In the genomic region with DNA sequence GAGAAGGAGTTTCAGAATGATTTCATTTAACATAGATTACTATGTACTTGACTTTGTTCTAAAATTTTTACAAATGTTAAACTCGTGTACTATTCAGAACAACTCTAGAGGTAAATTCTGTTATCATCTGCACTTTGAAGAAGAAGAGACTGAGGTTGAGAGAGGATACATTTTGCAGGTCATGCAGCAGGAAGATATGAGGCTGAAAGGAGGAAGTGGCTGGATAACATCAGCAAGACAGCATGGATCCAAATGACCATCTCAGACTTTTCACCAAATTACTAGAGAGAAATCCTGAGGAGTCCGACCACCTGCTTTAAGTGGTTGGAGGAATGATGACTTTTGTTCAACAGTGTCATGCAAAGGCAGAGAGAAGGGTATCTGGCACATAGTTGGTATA, we compare ENCODE assay signal across 29 cellular contexts.
"Had no signal": no experiment of that assay in that cellular context is flagged by ENCODE, and none has a peak within 500 bp of the region (broad histone marks: within the 10 kb centered on the region; RNA-seq: fewer than 3 reads in every experiment).

No MANE protein-coding gene starts in this region.

- H3K9me3 ChIP-seq: left lung, lower lobe of right lung, pancreas, prostate gland, stomach, testis, thyroid gland, transverse colon, upper lobe of left lung had no signal

- H3K4me1 ChIP-seq: left lung, pancreas, prostate gland, thyroid gland had no signal

- FAIRE-seq: islet of Langerhans, kidney, pancreas, urothelium cell line had no signal

- H3K36me3 ChIP-seq: left lung, lower lobe of right lung, pancreas, prostate gland, stomach, thyroid gland, transverse colon, upper lobe of left lung had no signal

- H3K27me3 ChIP-seq: testis, thyroid gland, upper lobe of left lung had no signal

- ATAC-seq: left colon; left lung; lower lobe of right lung; naive thymus-derived CD8-positive, alpha-beta T cell; pancreas; right cardiac atrium; sciatic nerve; stimulated activated naive B cell treated with anti-CD40 and anti-IgM and Interleukin-4, amounts not matched to agents 10 μg/mL and 1 μg/mL and 100 μg/mL, for 72 hours; stimulated activated naive CD8-positive, alpha-beta T cell treated with anti-CD3 and anti-CD28 coated beads, Interleukin-15, Interleukin-2, amounts not matched to agents 100 U/mL and 50 U/mL, for 24 hours had no signal

- H3K4me3 ChIP-seq: left lung, lower lobe of right lung, pancreas, prostate gland, skin epidermis, stomach, testis, thyroid gland, transverse colon, upper lobe of left lung had no signal

- H3K27ac ChIP-seq: left lung, lower lobe of right lung, pancreas, prostate gland, skin epidermis, stomach, testis, thyroid gland, transverse colon, upper lobe of left lung had no signal

- DNase-seq: immature natural killer cell; kidney; left colon; left lung; lower lobe of right lung; mammary epithelial cell; mesenchymal stem cell; naive thymus-derived CD8-positive, alpha-beta T cell; nucleus accumbens; pancreas; posterior cingulate gyrus; retina; right cardiac atrium; stimulated activated CD4-positive, alpha-beta T cell treated with anti-CD3 and anti-CD28 coated beads, Interleukin-12 subunit alpha, Interleukin-12 subunit beta, amount 100 ng/mL, for 4 hours; stimulated activated CD4-positive, alpha-beta T cell treated with anti-CD3 and anti-CD28 coated beads, Interleukin-15, amount 100 ng/mL, for 24 hours; stimulated activated CD4-positive, alpha-beta T cell treated with anti-CD3 and anti-CD28 coated beads, Interleukin-2, amount 100 ng/mL, for 24 hours; stimulated activated CD4-positive, alpha-beta T cell treated with anti-CD3 and anti-CD28 coated beads, Interleukin-4, amount 100 ng/mL, for 1 hour; stimulated activated naive B cell treated with anti-CD40 and anti-IgM and Interleukin-4, amounts not matched to agents 10 μg/mL and 1 μg/mL and 100 μg/mL, for 72 hours; stimulated activated naive CD8-positive, alpha-beta T cell treated with anti-CD3 and anti-CD28 coated beads, Interleukin-15, Interleukin-2, amounts not matched to agents 100 U/mL and 50 U/mL, for 24 hours; stomach; testis; thyroid gland; transverse colon; upper lobe of left lung had no signal
